In genomic region chr17:17403899-17404576, GRCh38 we compare ENCODE assay signal across 8 cellular contexts.
DNase-seq lines count a peak whose midpoint lies in the region; ATAC-seq and TF ChIP-seq lines count a peak whose summit lies in the region.

No MANE protein-coding gene starts in this region.

- H3K23ac ChIP-seq in neuronal stem cell (ENCODE audit: low read depth, low read length, poor library complexity) = no peak overlapping the region

- H3K27ac ChIP-seq in neuronal stem cell (replicated peaks; ENCODE audit: low read length) (no peak overlapping the region), brain microvascular endothelial cell (no peak overlapping the region), stomach (peak overlapping the region in 2 of 5 donors; percentile 42 to 51)

- H3K4me1 ChIP-seq in neuronal stem cell (ENCODE audit: control insufficient read depth in 2 of 2, insufficient read depth in 1 of 2, low read depth in 1 of 2, low read length in 2 of 2) (no peaks in the 10 kb centered on the region), stomach (peaks cover 0 to 24% (median 4%) of the 10 kb centered on the region in 4 donors)

- H3K79me1 ChIP-seq in neuronal stem cell (ENCODE audit: low read depth, low read length) = no peaks in the 10 kb centered on the region

- DNase-seq in DMS 273 treated with DMSO at 0.1 percent for 48 hours (lab: John Stamatoyannopoulos, UW) (peak; percentile 76), NCI-H69 (lab: John Stamatoyannopoulos, UW) (peak; percentile 93), activated T-cell treated with anti-CD3 and anti-CD28 coated beads for 48 hours (ENCODE audit: low read depth) (peak; percentile 24), neuronal stem cell (ENCODE audit: low spot score) (no peak), brain microvascular endothelial cell (no peak), GM10266 (ENCODE audit: extremely low spot score) (no peak), stomach (no peak)

- H2BK15ac ChIP-seq in neuronal stem cell (ENCODE audit: low read length) = peak overlapping the region; percentile 52

- TF ChIP-seq CTCF in brain microvascular endothelial cell (IDR thresholded peaks at IDR 0.05; ENCODE audit: low read depth, low read length, missing control alignments) (no peak), GM10266 (IDR thresholded peaks at IDR 0.05; ENCODE audit: control insufficient read depth, insufficient read depth, low read depth, missing control alignments) (no peak), stomach (IDR thresholded peaks at IDR 0.05) (no peak)

- no peak overlapping the region for H2AK5ac ChIP-seq in neuronal stem cell (ENCODE audit: low read depth, low read length)

- H3K9ac ChIP-seq in neuronal stem cell (ENCODE audit: low read depth, low read length, poor library complexity) = peak overlapping the region; percentile 63

- ATAC-seq in GM19455 (IDR thresholded peaks at IDR 0.05; ENCODE audit: unreplicated experiment) = no peak

- H3K9me3 ChIP-seq in neuronal stem cell (replicated peaks in 1 of 2; ENCODE audit: control insufficient read depth in 2 of 2, insufficient read depth in 1 of 2, low read depth in 1 of 2, low read length in 2 of 2) = peaks cover 0 to 4% of the 10 kb centered on the region in 2 donors
- no peaks in the 10 kb centered on the region for H3K9me3 ChIP-seq in stomach

- no peak overlapping the region for H2BK5ac ChIP-seq in neuronal stem cell (ENCODE audit: low read length)

- H3K4me2 ChIP-seq in neuronal stem cell (ENCODE audit: insufficient read depth, low read length, poor library complexity, severe bottlenecking) = no peak overlapping the region

- H2BK120ac ChIP-seq in neuronal stem cell (ENCODE audit: low read depth, low read length) = no peak overlapping the region

- no peak overlapping the region for H3K4me3 ChIP-seq in neuronal stem cell (ENCODE audit: low read length in 2 of 2)
- no peak overlapping the region for H3K4me3 ChIP-seq in brain microvascular endothelial cell (ENCODE audit: low read depth, low read length)
- no peak overlapping the region for H3K4me3 ChIP-seq in stomach

- WGBS in neuronal stem cell (ENCODE audit: extremely low coverage in 2 of 2, insufficient read length in 2 of 2, insufficient replicate concordance in 1 of 2), 2 donors = no CpG with 5 or more reads among the region's 17 CpGs
- WGBS in stomach, 5 donors = 41 to 68% (median 55%) methylated on average over 13 to 17 of the region's 17 CpGs

- H4K91ac ChIP-seq in neuronal stem cell (ENCODE audit: low read depth, low read length, poor library complexity) = no peak overlapping the region

- intact Hi-C loops in stomach (cut with DNase I; ENCODE audit: low total_unique reads) = no loop called here

- H4K8ac ChIP-seq in neuronal stem cell (ENCODE audit: low read depth, low read length) = no peak overlapping the region

- in situ Hi-C loops in brain microvascular endothelial cell (cut with HindIII; ENCODE audit: low pct_ligation_motif_present, low sequenced_read_pairs) = no loop called here

- H3K27me3 ChIP-seq in neuronal stem cell (ENCODE audit: control insufficient read depth in 3 of 3, insufficient read depth in 3 of 3, low read depth in 1 of 3, low read length in 3 of 3) (peaks cover 0 to 57% (median 0%) of the 10 kb centered on the region in 3 experiments), brain microvascular endothelial cell (replicated peaks) (no peaks in the 10 kb centered on the region), stomach (peaks cover 0 to 24% (median 0%) of the 10 kb centered on the region in 3 donors)

- no peaks in the 10 kb centered on the region for H3K36me3 ChIP-seq in neuronal stem cell (replicated peaks in 1 of 2; ENCODE audit: control insufficient read depth in 2 of 2, insufficient read depth in 2 of 2, low read length in 2 of 2)
- H3K36me3 ChIP-seq in brain microvascular endothelial cell (replicated peaks) = no peaks in the 10 kb centered on the region
- H3K36me3 ChIP-seq in stomach = no peaks in the 10 kb centered on the region

- peak overlapping the region; percentile 72 for H3K14ac ChIP-seq in neuronal stem cell (ENCODE audit: low read length)

- H2BK12ac ChIP-seq in neuronal stem cell (ENCODE audit: low read length) = peak overlapping the region; percentile 11

- TF ChIP-seq POLR2A in stomach (IDR thresholded peaks at IDR 0.05) = no peak

- peak overlapping the region; percentile 78 for H3K18ac ChIP-seq in neuronal stem cell (ENCODE audit: low read length)

- no peak overlapping the region for H2AFZ ChIP-seq in neuronal stem cell (ENCODE audit: low read length)

- peak overlapping the region; percentile 41 for H3K4ac ChIP-seq in neuronal stem cell (ENCODE audit: low read length)

- TF ChIP-seq EP300 in stomach (IDR thresholded peaks at IDR 0.05) = no peak

Comparison
In these comparisons a context has a peak if more than half of its experiments do, and no peak if none do; other contexts are left out.
1. DNase-seq: peak in DMS 273 treated with DMSO at 0.1 percent for 48 hours (single experiment), NCI-H69 (single experiment) and activated T-cell treated with anti-CD3 and anti-CD28 coated beads for 48 hours (single experiment); none in neuronal stem cell (single experiment), brain microvascular endothelial cell (single experiment), GM10266 (single experiment) and stomach (single experiment).